12 cellular contexts compared by ENCODE assay signal in genomic region chr5:136021016-136021405, GRCh38. TPM values are rescaled to one million over a fixed set of nuclear protein-coding genes. Genes with fewer than 3 reads are reported as not detected.
A peak's percentile ranks its signal among the peaks of the same experiment; 100 is the strongest.
DNase-seq lines count a peak whose midpoint lies in the region; ATAC-seq and TF ChIP-seq lines count a peak whose summit lies in the region.
"Had no signal": no experiment of that assay in that cellular context is flagged by ENCODE, and none has a peak within 500 bp of the region (broad histone marks: within the 10 kb centered on the region; RNA-seq: fewer than 3 reads in every experiment).

No MANE protein-coding gene starts in this region.

- no peaks in the 10 kb centered on the region for H3K36me3 Mint-ChIP-seq in brain
- H3K36me3 Mint-ChIP-seq in type B pancreatic cell: no peaks in the 10 kb centered on the region
- H3K36me3 Mint-ChIP-seq: activated naive CD8-positive, alpha-beta T cell treated with anti-CD3 and anti-CD28 coated beads, Interleukin-2, amount 10 ng/mL, durations not matched to agents 7 days and 5 days had no signal

- TF ChIP-seq POLR2A in right lobe of liver (IDR thresholded peaks at IDR 0.05) (no peak), gastrocnemius medialis (IDR thresholded peaks at IDR 0.05) (no peak)

- no peak overlapping the region for H3K4me3 Mint-ChIP-seq in brain
- no peak overlapping the region for H3K4me3 Mint-ChIP-seq in type B pancreatic cell
- H3K4me3 Mint-ChIP-seq: activated naive CD8-positive, alpha-beta T cell treated with anti-CD3 and anti-CD28 coated beads, Interleukin-2, amount 10 ng/mL, durations not matched to agents 7 days and 5 days had no signal

- peak overlapping the region; percentile 74 for H3K27ac ChIP-seq in left ventricle myocardium inferior (replicated peaks)
- H3K27ac ChIP-seq in right lobe of liver: peak overlapping the region; percentile 83 to 90 (median 88)
- no peak overlapping the region for H3K27ac ChIP-seq in upper lobe of right lung
- H3K27ac ChIP-seq in gastrocnemius medialis: peak overlapping the region in 2 of 4 donors; percentile 44 to 61
- H3K27ac ChIP-seq: BLaER1, prostate gland had no signal

- peaks cover 0 to 4% (median 3%) of the 10 kb centered on the region in 5 experiments for H3K9me3 Mint-ChIP-seq in brain
- peaks cover 12% of the 10 kb centered on the region for H3K9me3 Mint-ChIP-seq in type B pancreatic cell
- H3K9me3 Mint-ChIP-seq: activated naive CD8-positive, alpha-beta T cell treated with anti-CD3 and anti-CD28 coated beads, Interleukin-2, amount 10 ng/mL, durations not matched to agents 7 days and 5 days had no signal

- DNase-seq in left ventricle myocardium inferior: no peak
- no peak for DNase-seq in Right ventricle myocardium superior
- no peak for DNase-seq in right lobe of liver
- no peak for DNase-seq in upper lobe of right lung
- DNase-seq in type B pancreatic cell (ENCODE audit: extremely low spot score, unreplicated experiment): no peak
- DNase-seq in gastrocnemius medialis: no peak
- DNase-seq: activated naive CD8-positive, alpha-beta T cell treated with anti-CD3 and anti-CD28 coated beads, Interleukin-2, amount 10 ng/mL, durations not matched to agents 7 days and 5 days; NCI-H2081 treated with DMSO at 0.1 percent for 48 hours had no signal

- H3K4me3 ChIP-seq in left ventricle myocardium inferior (no peak overlapping the region), right lobe of liver (no peak overlapping the region), upper lobe of right lung (no peak overlapping the region), gastrocnemius medialis (no peak overlapping the region)
- H3K4me3 ChIP-seq: BLaER1, prostate gland had no signal

- H3K4me1 Mint-ChIP-seq in brain (peaks cover 38% of the 10 kb centered on the region), type B pancreatic cell (ENCODE audit: unreplicated experiment) (peaks cover 46% of the 10 kb centered on the region)
- H3K4me1 Mint-ChIP-seq: activated naive CD8-positive, alpha-beta T cell treated with anti-CD3 and anti-CD28 coated beads, Interleukin-2, amount 10 ng/mL, durations not matched to agents 7 days and 5 days had no signal

- no peak for TF ChIP-seq CTCF in left ventricle myocardium inferior (IDR thresholded peaks at IDR 0.05; ENCODE audit: borderline replicate concordance)
- TF ChIP-seq CTCF in brain (conservative IDR thresholded peaks at IDR 0.05): no peak
- TF ChIP-seq CTCF in right lobe of liver (IDR thresholded peaks at IDR 0.05): no peak
- TF ChIP-seq CTCF in upper lobe of right lung (IDR thresholded peaks at IDR 0.05): no peak
- TF ChIP-seq CTCF in type B pancreatic cell (conservative IDR thresholded peaks at IDR 0.05): no peak
- TF ChIP-seq CTCF in gastrocnemius medialis (IDR thresholded peaks at IDR 0.05 in 4 of 5, conservative IDR thresholded peaks at IDR 0.05 in 1 of 5): no peak

- 65% methylated on average over 3 of the region's 4 CpGs for WGBS in right lobe of liver (ENCODE audit: insufficient coverage, low coverage, low lambda C conversion rate, missing lambda C conversion rate)

- ATAC-seq in Right ventricle myocardium superior (ENCODE audit: poor library complexity) (no peak), right lobe of liver (peak in 1 of 4 donors; percentile 6), upper lobe of right lung (no peak), HG03439 (IDR thresholded peaks at IDR 0.05; ENCODE audit: unreplicated experiment) (no peak), gastrocnemius medialis (no peak)

- H3K27me3 ChIP-seq in left ventricle myocardium inferior (ENCODE audit: low read depth): no peaks in the 10 kb centered on the region
- H3K27me3 ChIP-seq in right lobe of liver: no peaks in the 10 kb centered on the region
- H3K27me3 ChIP-seq in upper lobe of right lung: no peaks in the 10 kb centered on the region
- no peaks in the 10 kb centered on the region for H3K27me3 ChIP-seq in gastrocnemius medialis
- H3K27me3 ChIP-seq: BLaER1 had no signal

- peak overlapping the region in 3 of 5 experiments; percentile 15 to 73 (median 18) for H3K27ac Mint-ChIP-seq in brain
- H3K27ac Mint-ChIP-seq in type B pancreatic cell: no peak overlapping the region
- H3K27ac Mint-ChIP-seq: activated naive CD8-positive, alpha-beta T cell treated with anti-CD3 and anti-CD28 coated beads, Interleukin-2, amount 10 ng/mL, durations not matched to agents 7 days and 5 days had no signal

- intact Hi-C loops in left ventricle myocardium inferior (cut with micrococcal nuclease): no loop called here
- intact Hi-C loops in Right ventricle myocardium superior (cut with DNase I): no loop called here
- intact Hi-C loops in right lobe of liver (cut with DNase I): no loop called here
- intact Hi-C loops in upper lobe of right lung (cut with DNase I): no loop called here
- intact Hi-C loops in gastrocnemius medialis (cut with DNase I; ENCODE audit: low total_unique reads): no loop called here

- in situ Hi-C loops in gastrocnemius medialis (cut with MboI; ENCODE audit: low sequenced_read_pairs in 4 of 4): no loop called here

- H3K9me3 ChIP-seq in left ventricle myocardium inferior (replicated peaks): no peaks in the 10 kb centered on the region
- H3K9me3 ChIP-seq in right lobe of liver: no peaks in the 10 kb centered on the region
- no peaks in the 10 kb centered on the region for H3K9me3 ChIP-seq in upper lobe of right lung
- no peaks in the 10 kb centered on the region for H3K9me3 ChIP-seq in gastrocnemius medialis
- H3K9me3 ChIP-seq: BLaER1, prostate gland had no signal

- H3K27me3 Mint-ChIP-seq in brain (peaks cover 7% of the 10 kb centered on the region), type B pancreatic cell (peaks cover 51% of the 10 kb centered on the region)

- H3K4me1 ChIP-seq in left ventricle myocardium inferior (peaks cover 62% of the 10 kb centered on the region), right lobe of liver (peaks cover 0 to 35% (median 16%) of the 10 kb centered on the region in 4 donors), upper lobe of right lung (peaks cover 31% of the 10 kb centered on the region), gastrocnemius medialis (peaks cover 8 to 19% of the 10 kb centered on the region in 2 donors)
- H3K4me1 ChIP-seq: BLaER1, prostate gland had no signal

- no peaks in the 10 kb centered on the region for H3K36me3 ChIP-seq in left ventricle myocardium inferior
- H3K36me3 ChIP-seq in right lobe of liver: no peaks in the 10 kb centered on the region
- no peaks in the 10 kb centered on the region for H3K36me3 ChIP-seq in upper lobe of right lung
- no peaks in the 10 kb centered on the region for H3K36me3 ChIP-seq in gastrocnemius medialis
- H3K36me3 ChIP-seq: BLaER1, prostate gland had no signal

RNA-seq across cellular contexts. Expression of gene TGFBI, which starts 7.8 kb away (rescaled TPM):
- 43.4 TPM for total RNA-seq in left ventricle myocardium inferior
- total RNA-seq in Right ventricle myocardium superior: 49.9 TPM
- polyA plus RNA-seq in brain (ENCODE audit: insufficient read depth, low read depth, low replicate concordance): 10.4 TPM
- total RNA-seq in right lobe of liver: 100 to 1,000 TPM in 3 of 6 experiments, 10 to 100 TPM in 3; 30.7 to 143 (median 87.2) TPM
- 96.7 TPM for total RNA-seq in upper lobe of right lung
- 71.4 and 302 TPM in 2 replicates for total RNA-seq in type B pancreatic cell (ENCODE audit: low replicate concordance)
- 10 to 100 TPM; 38.4 to 48.0 (median 40.0) TPM for total RNA-seq in gastrocnemius medialis
